Comparison of ENCODE assay signal across 8 cellular contexts in the genomic region with DNA sequence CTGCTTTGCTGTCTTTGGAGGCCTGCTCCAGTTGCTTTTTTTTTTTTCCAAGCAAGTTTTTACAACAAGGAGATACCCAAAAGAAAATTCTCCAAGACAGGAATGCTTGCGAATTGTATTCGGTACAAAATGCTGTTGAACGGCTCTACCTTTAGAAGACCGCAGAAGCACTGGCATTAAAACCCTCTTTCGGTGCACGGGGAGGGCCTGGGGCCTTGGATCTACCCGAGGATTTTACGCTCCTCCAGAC. TPM values are rescaled to one million over a fixed set of nuclear protein-coding genes. Genes with fewer than 3 reads are reported as not detected.
DNase-seq lines count a peak whose midpoint lies in the region; ATAC-seq and TF ChIP-seq lines count a peak whose summit lies in the region.

No MANE protein-coding gene starts in this region.

- POLR2A ChIA-PET in activated CD4-positive, alpha-beta T cell treated with anti-CD3 and anti-CD28 coated beads for 36 hours (lab: Charles Lee), result no interaction called here

- H3K27me3 ChIP-seq in thoracic aorta (replicated peaks; ENCODE audit: insufficient read depth), result no peaks in the 10 kb centered on the region

- H3K36me3 Mint-ChIP-seq in activated CD4-positive, alpha-beta T cell treated with anti-CD3 and anti-CD28 coated beads for 36 hours (ENCODE audit: low read depth), result peaks cover 14% of the 10 kb centered on the region
- H3K36me3 Mint-ChIP-seq in activated naive CD8-positive, alpha-beta T cell treated with anti-CD3 and anti-CD28 coated beads for 36 hours, result peaks cover 10% of the 10 kb centered on the region

- peak overlapping the region in 1 of 2 donors; percentile 56 for H3K27ac ChIP-seq in thoracic aorta

- no peak for ATAC-seq in activated CD4-positive, alpha-beta T cell treated with anti-CD3 and anti-CD28 coated beads for 36 hours
- no peak for ATAC-seq in thoracic aorta (ENCODE audit: insufficient number of reproducible peaks, low FRiP score, low read depth)

- CTCF ChIA-PET in activated CD4-positive, alpha-beta T cell treated with anti-CD3 and anti-CD28 coated beads for 36 hours (lab: Charles Lee), result no interaction called here

- H3K9me3 ChIP-seq in thoracic aorta, result no peaks in the 10 kb centered on the region

- H3K4me3 Mint-ChIP-seq in activated CD4-positive, alpha-beta T cell treated with anti-CD3 and anti-CD28 coated beads for 36 hours, result peak overlapping the region; percentile 67
- peak overlapping the region; percentile 61 for H3K4me3 Mint-ChIP-seq in activated naive CD8-positive, alpha-beta T cell treated with anti-CD3 and anti-CD28 coated beads for 36 hours

- peaks cover 2 to 31% of the 10 kb centered on the region in 2 donors for H3K4me1 ChIP-seq in thoracic aorta (ENCODE audit: control insufficient read depth in 1 of 2, low read depth in 2 of 2)

- intact Hi-C loops in activated CD4-positive, alpha-beta T cell treated with anti-CD3 and anti-CD28 coated beads for 36 hours (cut with DNase I, micrococcal nuclease), result no loop called here

- no peaks in the 10 kb centered on the region for H3K9me3 Mint-ChIP-seq in activated CD4-positive, alpha-beta T cell treated with anti-CD3 and anti-CD28 coated beads for 36 hours (ENCODE audit: low read depth)
- no peaks in the 10 kb centered on the region for H3K9me3 Mint-ChIP-seq in activated naive CD8-positive, alpha-beta T cell treated with anti-CD3 and anti-CD28 coated beads for 36 hours

- H3K4me3 ChIP-seq in thoracic aorta, result peak overlapping the region; percentile 98

- TF ChIP-seq CTCF in thoracic aorta (IDR thresholded peaks at IDR 0.05), result no peak

- no peaks in the 10 kb centered on the region for H3K36me3 ChIP-seq in thoracic aorta

- no peak for DNase-seq in activated CD4-positive, alpha-beta T cell treated with anti-CD3 and anti-CD28 coated beads for 36 hours
- DNase-seq in activated CD4-positive, alpha-beta T cell treated with anti-CD3 and anti-CD28 coated beads for 4 hours, result no peak
- DNase-seq in activated naive CD8-positive, alpha-beta T cell treated with anti-CD3 and anti-CD28 coated beads for 36 hours, result no peak
- DNase-seq in iris pigment epithelial cell (ENCODE audit: low read depth) (peak; percentile 36), thoracic aorta (ENCODE audit: low spot score) (no peak), cortex of kidney (lab: John Stamatoyannopoulos, UW) (no peak), NCI-H146 (lab: John Stamatoyannopoulos, UW) (no peak), NCI-H2196 treated with DMSO at 0.1 percent for 48 hours (lab: John Stamatoyannopoulos, UW; ENCODE audit: unreplicated experiment) (no peak)

- peaks cover 29% of the 10 kb centered on the region for H3K4me1 Mint-ChIP-seq in activated CD4-positive, alpha-beta T cell treated with anti-CD3 and anti-CD28 coated beads for 36 hours
- peaks cover 27% of the 10 kb centered on the region for H3K4me1 Mint-ChIP-seq in activated naive CD8-positive, alpha-beta T cell treated with anti-CD3 and anti-CD28 coated beads for 36 hours

- peaks cover 2% of the 10 kb centered on the region for H3K27me3 Mint-ChIP-seq in activated CD4-positive, alpha-beta T cell treated with anti-CD3 and anti-CD28 coated beads for 36 hours
- H3K27me3 Mint-ChIP-seq in activated naive CD8-positive, alpha-beta T cell treated with anti-CD3 and anti-CD28 coated beads for 36 hours, result no peaks in the 10 kb centered on the region

- peak overlapping the region; percentile 69 for H3K27ac Mint-ChIP-seq in activated CD4-positive, alpha-beta T cell treated with anti-CD3 and anti-CD28 coated beads for 36 hours
- H3K27ac Mint-ChIP-seq in activated naive CD8-positive, alpha-beta T cell treated with anti-CD3 and anti-CD28 coated beads for 36 hours, result no peak overlapping the region

RNA-seq across cellular contexts. Expression of gene HELZ, which starts 1.3 kb away (rescaled TPM):
- total RNA-seq in activated CD4-positive, alpha-beta T cell treated with anti-CD3 and anti-CD28 coated beads for 36 hours, result 10 to 100 TPM; 55.3 to 58.0 TPM
- 10 to 100 TPM; 47.9 to 53.9 TPM for total RNA-seq in activated naive CD8-positive, alpha-beta T cell treated with anti-CD3 and anti-CD28 coated beads for 36 hours
- total RNA-seq in thoracic aorta, result 10 to 100 TPM; 47.8 to 58.4 TPM
